Comparison of ENCODE assay signal across 1 cellular context in genomic region chr9:16092627-16093091, GRCh38.
TF ChIP-seq lines count a peak whose summit lies in the region.

No MANE protein-coding gene starts in this region.

TF ChIP-seq in IMR-90, 13 proteins besides CTCF, POLR2A, EP300 and RAD21 (continued from another document):
- TF ChIP-seq MAFK (IDR thresholded peaks at IDR 0.05; ENCODE audit: low read depth, low read length) (no peak), ELK1 (IDR thresholded peaks at IDR 0.05; ENCODE audit: borderline replicate concordance, low read depth, low read length) (no peak), CEBPB (IDR thresholded peaks at IDR 0.05; ENCODE audit: low read depth, low read length) (no peak), USF2 (IDR thresholded peaks at IDR 0.05; ENCODE audit: low read depth, low read length) (no peak), MXI1 (IDR thresholded peaks at IDR 0.05; ENCODE audit: borderline replicate concordance, low read depth, low read length) (no peak), RFX5 (IDR thresholded peaks at IDR 0.05; ENCODE audit: low read depth, low read length) (no peak), RCOR1 (IDR thresholded peaks at IDR 0.05; ENCODE audit: insufficient replicate concordance, low read length) (no peak), MAZ (IDR thresholded peaks at IDR 0.05; ENCODE audit: borderline replicate concordance, low read depth, low read length) (no peak), BHLHE40 (IDR thresholded peaks at IDR 0.05; ENCODE audit: low read depth, low read length) (no peak), FOS (IDR thresholded peaks at IDR 0.05; ENCODE audit: low read depth, low read length) (no peak), CHD1 (IDR thresholded peaks at IDR 0.05; ENCODE audit: low read depth, low read length) (no peak)
TF ChIP-seq in IMR-90: peak in this region for 0.
